In genomic region chr15:21453683-21454082, GRCh38 we compare ENCODE assay signal across 12 cellular contexts. TPM values are rescaled to one million over a fixed set of nuclear protein-coding genes. Genes with fewer than 3 reads are reported as not detected.
"Had no signal": no experiment of that assay in that cellular context is flagged by ENCODE, and none has a peak within 500 bp of the region (broad histone marks: within the 10 kb centered on the region; RNA-seq: fewer than 3 reads in every experiment).

No MANE protein-coding gene starts in this region.

RNA-seq across cellular contexts. Expression of gene POTEB3, which starts 13.4 kb away (rescaled TPM):
- total RNA-seq: stomach, subcutaneous adipose tissue, suprapubic skin, temporal lobe, thoracic aorta, tibial nerve, transverse colon, upper lobe of left lung, upper lobe of right lung, ureter, urinary bladder, vagina had no signal
